Comparison of ENCODE assay signal across 28 cellular contexts in the genomic region with DNA sequence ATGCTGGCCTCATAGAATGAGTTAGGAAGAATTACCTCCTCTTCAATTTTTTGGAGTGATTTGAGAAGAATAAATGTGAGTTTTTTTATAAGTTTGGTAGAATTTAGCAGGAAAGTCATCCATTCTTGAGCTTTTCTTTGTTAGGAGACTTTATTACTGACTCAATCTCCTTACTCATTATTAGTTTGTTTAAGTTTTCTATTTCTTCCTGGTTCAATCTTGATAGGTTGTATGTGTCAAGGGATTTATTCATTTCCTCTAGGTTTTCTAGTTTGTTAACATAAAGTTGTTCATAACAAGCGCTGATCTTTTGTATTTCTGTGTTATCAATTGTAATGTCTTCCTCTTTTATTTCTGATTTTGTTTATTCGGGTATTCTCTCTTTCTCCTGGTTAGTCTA. TPM values are rescaled to one million over a fixed set of nuclear protein-coding genes. Genes with fewer than 3 reads are reported as not detected.
DNase-seq lines count a peak whose midpoint lies in the region; ATAC-seq, FAIRE-seq and TF ChIP-seq lines count a peak whose summit lies in the region.
"Had no signal": no experiment of that assay in that cellular context is flagged by ENCODE, and none has a peak within 500 bp of the region (broad histone marks: within the 10 kb centered on the region; RNA-seq: fewer than 3 reads in every experiment).

No MANE protein-coding gene starts in this region.

- no peaks in the 10 kb centered on the region for H3K36me3 ChIP-seq in bronchial epithelial cell (ENCODE audit: control insufficient read depth, insufficient read depth, low read length)
- H3K36me3 ChIP-seq in adrenal gland (replicated peaks in 1 of 2), result no peaks in the 10 kb centered on the region
- H3K36me3 ChIP-seq: BE2C, BLaER1 had no signal

- 89 to 95% (median 93%) methylated on average over 2 of the region's 2 CpGs for WGBS in adrenal gland, 4 donors

- no peak for FAIRE-seq in bronchial epithelial cell (lab: Jason Lieb, UNC)
- FAIRE-seq: A204.1, GM12891, GM19239 had no signal

- H3K4me3 ChIP-seq in bronchial epithelial cell (ENCODE audit: low read depth, low read length), result no peak overlapping the region
- H3K4me3 ChIP-seq in epithelial cell of esophagus (ENCODE audit: low read length), result no peak overlapping the region
- H3K4me3 ChIP-seq in adrenal gland, result no peak overlapping the region
- H3K4me3 ChIP-seq: BLaER1 had no signal

- H3K27ac Mint-ChIP-seq in Calu3 (ENCODE audit: unreplicated experiment) (peak overlapping the region; percentile 66), HFFc6 (peak overlapping the region; percentile 13)
- H3K27ac Mint-ChIP-seq: CD14-positive monocyte; CD4-positive, CD25-positive, alpha-beta regulatory T cell; CD8-positive, alpha-beta memory T cell had no signal

- DNase-seq in Calu3 (no peak), HFFc6 (no peak), bronchial epithelial cell (ENCODE audit: low read depth) (peak; percentile 58), epithelial cell of esophagus (ENCODE audit: low read depth) (peak; percentile 10), adrenal gland (no peak)
- DNase-seq: 8988T; ACHN; BE2C; C1 segment of cervical spinal cord; CD4-positive, alpha-beta memory T cell; CD4-positive, CD25-positive, alpha-beta regulatory T cell; CD8-positive, alpha-beta memory T cell; COR-L47; DMS 273 treated with DMSO at 0.1 percent for 48 hours; DMS153; DMS53; DMS79; DND-41; EL; GF-D8 had no signal

- peaks cover 68% of the 10 kb centered on the region for H3K4me1 Mint-ChIP-seq in Calu3 (ENCODE audit: low read depth, unreplicated experiment)
- H3K4me1 Mint-ChIP-seq in HFFc6 (ENCODE audit: low read depth), result peaks cover 70% of the 10 kb centered on the region
- H3K4me1 Mint-ChIP-seq: CD14-positive monocyte; CD4-positive, alpha-beta memory T cell; CD4-positive, CD25-positive, alpha-beta regulatory T cell; CD8-positive, alpha-beta memory T cell had no signal

- no peaks in the 10 kb centered on the region for H3K4me1 ChIP-seq in adrenal gland (replicated peaks in 1 of 2)
- H3K4me1 ChIP-seq: BLaER1 had no signal

- peak overlapping the region; percentile 44 for H3K4me3 Mint-ChIP-seq in Calu3 (ENCODE audit: low read depth, unreplicated experiment)
- H3K4me3 Mint-ChIP-seq in HFFc6, result no peak overlapping the region
- H3K4me3 Mint-ChIP-seq: CD14-positive monocyte; CD4-positive, alpha-beta memory T cell; CD4-positive, CD25-positive, alpha-beta regulatory T cell; CD8-positive, alpha-beta memory T cell had no signal

- TF ChIP-seq CTCF in Calu3 (IDR thresholded peaks at IDR 0.05; ENCODE audit: unreplicated experiment) (no peak), HFFc6 (IDR thresholded peaks at IDR 0.05) (no peak), bronchial epithelial cell (IDR thresholded peaks at IDR 0.05; ENCODE audit: insufficient read depth, low read length, severe bottlenecking) (no peak), epithelial cell of esophagus (IDR thresholded peaks at IDR 0.05; ENCODE audit: insufficient read depth, low read depth, low read length, missing control alignments) (no peak), adrenal gland (IDR thresholded peaks at IDR 0.05) (no peak)

- H3K9me3 Mint-ChIP-seq in Calu3 (ENCODE audit: low read depth, unreplicated experiment), result peaks cover 4% of the 10 kb centered on the region
- peaks cover 28% of the 10 kb centered on the region for H3K9me3 Mint-ChIP-seq in HFFc6

- H3K36me3 Mint-ChIP-seq in Calu3 (ENCODE audit: insufficient read depth, unreplicated experiment) (peaks cover 7% of the 10 kb centered on the region), HFFc6 (ENCODE audit: low read depth) (peaks cover 47% of the 10 kb centered on the region)
- H3K36me3 Mint-ChIP-seq: CD4-positive, alpha-beta memory T cell; CD4-positive, CD25-positive, alpha-beta regulatory T cell had no signal

- H3K27ac ChIP-seq in adrenal gland, result no peak overlapping the region
- H3K27ac ChIP-seq: BLaER1 had no signal

- CTCF ChIA-PET in Calu3 (lab: Charles Lee), result no interaction called here

- intact Hi-C loops in Calu3 (cut with micrococcal nuclease; ENCODE audit: unreplicated experiment) (no loop called here), adrenal gland (cut with DNase I) (no loop called here)

- TF ChIP-seq POLR2A in adrenal gland (IDR thresholded peaks at IDR 0.05) (no peak), GM18505 (IDR thresholded peaks at IDR 0.05; ENCODE audit: borderline replicate concordance, extremely low read depth, insufficient read depth, insufficient read length) (no peak)

- H3K27me3 Mint-ChIP-seq in Calu3 (ENCODE audit: unreplicated experiment) (no peaks in the 10 kb centered on the region), HFFc6 (ENCODE audit: insufficient read depth) (no peaks in the 10 kb centered on the region)
- H3K27me3 Mint-ChIP-seq: CD4-positive, CD25-positive, alpha-beta regulatory T cell; CD8-positive, alpha-beta memory T cell had no signal

- BruUV-seq in Calu3 (replicated peaks; lab: Mats Ljungman, UMichigan), result no TSS peak

- no peaks in the 10 kb centered on the region for H3K27me3 ChIP-seq in bronchial epithelial cell (ENCODE audit: control insufficient read depth, insufficient read depth, low read length)
- no peaks in the 10 kb centered on the region for H3K27me3 ChIP-seq in adrenal gland
- H3K27me3 ChIP-seq: BE2C, BLaER1 had no signal

- peaks cover 0 to 14% (median 0%) of the 10 kb centered on the region in 3 donors for H3K9me3 ChIP-seq in adrenal gland (replicated peaks in 1 of 3)
- H3K9me3 ChIP-seq: BE2C had no signal

- no peak for ATAC-seq in GM18858 (IDR thresholded peaks at IDR 0.05; ENCODE audit: unreplicated experiment)
- ATAC-seq in HG03095 (IDR thresholded peaks at IDR 0.05; ENCODE audit: unreplicated experiment), result no peak
- ATAC-seq in GM18505 (IDR thresholded peaks at IDR 0.05; ENCODE audit: unreplicated experiment), result no peak

RNA-seq across cellular contexts. Expression of a gene that starts 47.4 kb away (rescaled TPM):
- total RNA-seq in Calu3 (2022), result 58.0 and 70.2 TPM in 2 replicates
- total RNA-seq in HFFc6 (2021; fragmentation: NEBNext Ultra II Directional; extraction: Animal tissue kit (Norgen Biotek cat#: 25700)), result 10 to 100 TPM; 55.6 to 67.7 (median 64.8) TPM
- total RNA-seq in bronchial epithelial cell, result 0.13 and 1.1 TPM in 2 replicates
- total RNA-seq in adrenal gland, result 10 to 100 TPM in 4 of 8 donors, 1 to 10 TPM in 4; 5.9 to 25.9 (median 11.4) TPM
- polyA plus RNA-seq in adrenal gland, result 1 to 10 TPM; 4.5 to 5.9 (median 5.7) TPM
- total RNA-seq: CD4-positive, alpha-beta memory T cell; CD8-positive, alpha-beta memory T cell had no signal
- polyA plus RNA-seq: CD4-positive, alpha-beta memory T cell; CD4-positive, CD25-positive, alpha-beta regulatory T cell; CD8-positive, alpha-beta memory T cell had no signal

Comparison
In these comparisons a context has a peak if more than half of its experiments do, and no peak if none do; other contexts are left out.
1. DNase-seq: peak in bronchial epithelial cell (single experiment) and epithelial cell of esophagus (single experiment); none in Calu3 (single experiment), HFFc6 (single experiment) and adrenal gland (0 of 7).